11 cellular contexts compared by ENCODE assay signal in genomic region chr6:305371-306206, GRCh38. TPM values are rescaled to one million over a fixed set of nuclear protein-coding genes. Genes with fewer than 3 reads are reported as not detected.
DNase-seq lines count a peak whose midpoint lies in the region; ATAC-seq and TF ChIP-seq lines count a peak whose summit lies in the region.
"Had no signal": no experiment of that assay in that cellular context is flagged by ENCODE, and none has a peak within 500 bp of the region (broad histone marks: within the 10 kb centered on the region; RNA-seq: fewer than 3 reads in every experiment).

No MANE protein-coding gene starts in this region.

- DNase-seq in Right ventricle myocardium inferior (ENCODE audit: missing footprints) (no peak), right atrium auricular region (ENCODE audit: low spot score) (no peak), SKM-1 (lab: John Stamatoyannopoulos, UW; ENCODE audit: unreplicated experiment) (no peak), HEK293T (ENCODE audit: extremely low spot score) (no peak), head of caudate nucleus (no peak)
- DNase-seq in stimulated activated naive B cell treated with anti-CD40 and anti-IgM and Interleukin-4, amounts not matched to agents 10 μg/mL and 1 μg/mL and 100 μg/mL, for 72 hours: no peak
- DNase-seq: HCEC 1CT, mammary epithelial cell, NCI-H1694 treated with DMSO at 0.1 percent for 48 hours had no signal

- no peaks in the 10 kb centered on the region for H3K27me3 Mint-ChIP-seq in stimulated activated naive B cell treated with anti-CD40 and anti-IgM and Interleukin-4, amounts not matched to agents 10 μg/mL and 1 μg/mL and 100 μg/mL, for 72 hours

- H3K9me3 ChIP-seq in right atrium auricular region: no peaks in the 10 kb centered on the region

- POLR2A ChIA-PET in HEK293T (lab: Yijun Ruan, JAX): no interaction called here

- H3K36me3 Mint-ChIP-seq in stimulated activated naive B cell treated with anti-CD40 and anti-IgM and Interleukin-4, amounts not matched to agents 10 μg/mL and 1 μg/mL and 100 μg/mL, for 72 hours: peaks cover 16 to 27% of the 10 kb centered on the region in 2 donors

- H3K4me1 ChIP-seq in right atrium auricular region: peaks cover 0 to 27% of the 10 kb centered on the region in 2 donors

- intact Hi-C loops in Right ventricle myocardium inferior (cut with DNase I) (no loop called here), head of caudate nucleus (cut with DNase I) (no loop called here)

- H3K9me3 Mint-ChIP-seq in stimulated activated naive B cell treated with anti-CD40 and anti-IgM and Interleukin-4, amounts not matched to agents 10 μg/mL and 1 μg/mL and 100 μg/mL, for 72 hours: peaks cover 2 to 10% of the 10 kb centered on the region in 2 donors

- TF ChIP-seq CTCF in right atrium auricular region (IDR thresholded peaks at IDR 0.05): no peak

- H3K4me1 Mint-ChIP-seq in stimulated activated naive B cell treated with anti-CD40 and anti-IgM and Interleukin-4, amounts not matched to agents 10 μg/mL and 1 μg/mL and 100 μg/mL, for 72 hours: peaks cover 10 to 28% of the 10 kb centered on the region in 2 donors

- H3K4me3 ChIP-seq in right atrium auricular region: no peak overlapping the region

- no peak overlapping the region for H3K27ac Mint-ChIP-seq in stimulated activated naive B cell treated with anti-CD40 and anti-IgM and Interleukin-4, amounts not matched to agents 10 μg/mL and 1 μg/mL and 100 μg/mL, for 72 hours

- H3K4me3 Mint-ChIP-seq in stimulated activated naive B cell treated with anti-CD40 and anti-IgM and Interleukin-4, amounts not matched to agents 10 μg/mL and 1 μg/mL and 100 μg/mL, for 72 hours: no peak overlapping the region

- ATAC-seq in Right ventricle myocardium inferior (peak; percentile 38), HG02623 (IDR thresholded peaks at IDR 0.05; ENCODE audit: unreplicated experiment) (peak; percentile 82), HG03565 (IDR thresholded peaks at IDR 0.05; ENCODE audit: unreplicated experiment) (peak; percentile 75)
- peak; percentile 93 for ATAC-seq in stimulated activated naive B cell treated with anti-CD40 and anti-IgM and Interleukin-4, amounts not matched to agents 10 μg/mL and 1 μg/mL and 100 μg/mL, for 72 hours (replicated peaks)

- no peaks in the 10 kb centered on the region for H3K36me3 ChIP-seq in right atrium auricular region

- CTCF ChIA-PET in HEK293T (lab: Yijun Ruan, JAX): no interaction called here

- H3K27me3 ChIP-seq in right atrium auricular region: no peaks in the 10 kb centered on the region

- H3K27ac ChIP-seq in right atrium auricular region: no peak overlapping the region

TF ChIP-seq in HEK293T, 16 proteins besides CTCF, POLR2A, EP300 and RAD21:
- TF ChIP-seq FOXA1 (IDR thresholded peaks at IDR 0.05) (no peak), FOXK2 (IDR thresholded peaks at IDR 0.05) (no peak), NFRKB (IDR thresholded peaks at IDR 0.05) (no peak), HDGF (IDR thresholded peaks at IDR 0.05; ENCODE audit: borderline replicate concordance) (no peak), SP1 (IDR thresholded peaks at IDR 0.05) (no peak), SUZ12 (IDR thresholded peaks at IDR 0.05) (no peak), BHLHE40 (IDR thresholded peaks at IDR 0.05; ENCODE audit: borderline replicate concordance) (no peak), TARDBP (IDR thresholded peaks at IDR 0.05) (no peak), LEF1 (IDR thresholded peaks at IDR 0.05; ENCODE audit: borderline replicate concordance) (no peak), L3MBTL2 (conservative IDR thresholded peaks at IDR 0.05) (no peak)

RNA-seq across cellular contexts. Expression of gene DUSP22, which starts 13.3 kb away (rescaled TPM):
- 50.0 TPM for total RNA-seq in Right ventricle myocardium inferior
- 10 to 100 TPM; 45.1 to 54.1 TPM for total RNA-seq in right atrium auricular region

Comparison
In these comparisons a context has a peak if more than half of its experiments do, and no peak if none do; other contexts are left out.
1. ATAC-seq: peak in every context shown above with its lines; median percentile 93 in stimulated activated naive B cell treated with anti-CD40 and anti-IgM and Interleukin-4, amounts not matched to agents 10 μg/mL and 1 μg/mL and 100 μg/mL, for 72 hours; 82 in HG02623; 75 in HG03565; 38 in Right ventricle myocardium inferior.